Comparison of ENCODE assay signal across 10 cellular contexts in the genomic region with DNA sequence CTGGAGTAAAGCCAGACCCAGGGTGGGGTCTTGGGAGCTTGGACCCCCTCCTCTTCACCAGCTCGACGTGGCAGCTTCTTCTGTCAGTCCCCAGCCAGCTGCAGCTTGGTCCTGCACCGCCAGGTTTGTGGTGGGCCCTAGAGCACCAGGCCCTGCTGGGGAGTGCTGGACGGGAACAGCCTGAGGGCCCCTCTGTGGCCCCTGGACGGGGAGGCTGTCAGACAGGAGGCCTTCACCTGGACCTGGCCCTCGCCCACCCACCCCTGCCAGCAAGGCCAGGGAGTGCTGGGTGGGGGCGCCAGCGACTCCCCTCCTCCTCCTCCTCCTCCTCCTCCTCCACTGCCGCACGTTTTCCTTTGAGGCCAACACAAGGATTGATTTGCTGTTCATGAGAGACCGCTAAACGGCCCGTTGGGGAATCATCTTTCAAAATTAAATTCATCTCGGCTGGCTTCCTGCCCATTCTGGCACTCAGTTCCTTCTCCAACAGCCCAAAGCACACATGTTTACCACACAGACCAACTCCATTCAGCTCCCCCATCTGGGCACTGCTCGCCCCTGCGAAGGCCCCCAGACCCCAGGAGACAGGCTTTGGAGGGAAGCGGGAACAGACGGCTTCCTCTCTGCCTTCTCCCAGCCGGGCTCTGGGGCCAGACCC. TPM values are rescaled to one million over a fixed set of nuclear protein-coding genes. Genes with fewer than 3 reads are reported as not detected.
DNase-seq lines count a peak whose midpoint lies in the region; ATAC-seq and TF ChIP-seq lines count a peak whose summit lies in the region.
"Had no signal": no experiment of that assay in that cellular context is flagged by ENCODE, and none has a peak within 500 bp of the region (broad histone marks: within the 10 kb centered on the region; RNA-seq: fewer than 3 reads in every experiment).

No MANE protein-coding gene starts in this region.

- no peak overlapping the region for H3K14ac ChIP-seq in trophoblast cell (ENCODE audit: low read length)

- H3K9me3 ChIP-seq in cardiac muscle cell (ENCODE audit: low read depth) (no peaks in the 10 kb centered on the region), SK-N-MC (ENCODE audit: low read depth, low read length) (no peaks in the 10 kb centered on the region), iPS-18a (ENCODE audit: control insufficient read depth, low read depth, low read length) (no peaks in the 10 kb centered on the region), upper lobe of left lung (no peaks in the 10 kb centered on the region), trophoblast cell (ENCODE audit: insufficient read depth, low read depth, low read length) (no peaks in the 10 kb centered on the region)

- no peak for TF ChIP-seq EP300 in upper lobe of left lung (IDR thresholded peaks at IDR 0.05)

- H2AFZ ChIP-seq in trophoblast cell (ENCODE audit: insufficient read depth, low read length, poor library complexity): no peak overlapping the region

- peak overlapping the region; percentile 53 for H3K9ac ChIP-seq in SK-N-MC (ENCODE audit: insufficient read length)
- peak overlapping the region; percentile 63 for H3K9ac ChIP-seq in iPS-18a (ENCODE audit: low read length)
- H3K9ac ChIP-seq in trophoblast cell (ENCODE audit: low read length): no peak overlapping the region

- 11 to 29% methylated on average over 9 to 14 of the region's 19 CpGs for WGBS in upper lobe of left lung, 2 donors
- WGBS in trophoblast cell (ENCODE audit: extremely low coverage, insufficient coverage, insufficient read length): no CpG with 5 or more reads among the region's 19 CpGs

- no peak overlapping the region for H4K8ac ChIP-seq in trophoblast cell (ENCODE audit: low read depth, low read length)

- H3K36me3 ChIP-seq in cardiac muscle cell (no peaks in the 10 kb centered on the region), SK-N-MC (ENCODE audit: insufficient read depth, low read length) (no peaks in the 10 kb centered on the region), iPS-18a (ENCODE audit: control insufficient read depth, low read depth, low read length) (no peaks in the 10 kb centered on the region), upper lobe of left lung (no peaks in the 10 kb centered on the region), trophoblast cell (ENCODE audit: control insufficient read depth in 1 of 2, insufficient read depth in 2 of 2, low read length in 2 of 2) (no peaks in the 10 kb centered on the region)

- H3K79me2 ChIP-seq in trophoblast cell (ENCODE audit: control insufficient read depth, insufficient read depth, low read length, poor library complexity): no peaks in the 10 kb centered on the region

- no peaks in the 10 kb centered on the region for H3K27me3 ChIP-seq in cardiac muscle cell
- H3K27me3 ChIP-seq in iPS-18a (ENCODE audit: control insufficient read depth, insufficient read depth, low read length): peaks cover 25% of the 10 kb centered on the region
- peaks cover 0 to 8% (median 1%) of the 10 kb centered on the region in 4 donors for H3K27me3 ChIP-seq in upper lobe of left lung
- peaks cover 11% of the 10 kb centered on the region for H3K27me3 ChIP-seq in trophoblast cell (ENCODE audit: insufficient read depth, low read length)

- H3K27ac ChIP-seq in cardiac muscle cell (no peak overlapping the region), SK-N-MC (peak overlapping the region; percentile 31; the same call in 1 of the 2 replicates), iPS-18a (ENCODE audit: low read length) (no peak overlapping the region), upper lobe of left lung (peak overlapping the region in 1 of 4 donors; percentile 56), trophoblast cell (ENCODE audit: low read depth, low read length) (no peak overlapping the region)

- no peak for TF ChIP-seq CTCF in cardiac muscle cell (IDR thresholded peaks at IDR 0.05; ENCODE audit: low read depth, low read length)
- TF ChIP-seq CTCF in upper lobe of left lung (IDR thresholded peaks at IDR 0.05): no peak

- H3K4me3 ChIP-seq in cardiac muscle cell (peak overlapping the region; percentile 50), SK-N-MC (peak overlapping the region; percentile 91), iPS-18a (ENCODE audit: low read length) (peak overlapping the region; percentile 62), upper lobe of left lung (peak overlapping the region in 3 of 4 donors; percentile 58 to 65 (median 60)), trophoblast cell (ENCODE audit: low read depth, low read length) (no peak overlapping the region)

- no peak overlapping the region for H2AK5ac ChIP-seq in trophoblast cell (ENCODE audit: low read length)

- DNase-seq in cardiac muscle cell (ENCODE audit: low read depth in 1 of 2, low spot score in 1 of 2) (peak in 1 of 2 donors; percentile 41), Right ventricle myocardium superior (no peak), SK-N-MC (ENCODE audit: low read depth, low spot score) (peak; percentile 22), upper lobe of left lung (peak in 1 of 2 donors; percentile 53), trophoblast cell (no peak), T-helper 1 cell (no peak)
- DNase-seq: DMS153, MM.1S had no signal

- H4K91ac ChIP-seq in trophoblast cell (ENCODE audit: low read depth, low read length): no peak overlapping the region

- no peak overlapping the region for H3K4ac ChIP-seq in trophoblast cell (ENCODE audit: low read depth, low read length)

- no peak overlapping the region for H3K23ac ChIP-seq in trophoblast cell (ENCODE audit: low read length)

- intact Hi-C loops in Right ventricle myocardium superior (cut with DNase I): no loop called here

- no peaks in the 10 kb centered on the region for H3K79me1 ChIP-seq in trophoblast cell (ENCODE audit: low read length)

- H3K4me2 ChIP-seq in trophoblast cell (ENCODE audit: low read length): no peak overlapping the region

- H2BK5ac ChIP-seq in trophoblast cell (ENCODE audit: low read depth, low read length, poor library complexity): no peak overlapping the region

- no peak overlapping the region for H3K18ac ChIP-seq in trophoblast cell (ENCODE audit: low read length)

- no peak for TF ChIP-seq POLR2A in upper lobe of left lung (IDR thresholded peaks at IDR 0.05)

- no peak overlapping the region for H2BK12ac ChIP-seq in trophoblast cell (ENCODE audit: low read length)

- no peak overlapping the region for H2BK120ac ChIP-seq in trophoblast cell (ENCODE audit: insufficient read depth, low read length, poor library complexity)

- peaks cover 20% of the 10 kb centered on the region for H3K4me1 ChIP-seq in cardiac muscle cell (ENCODE audit: low read depth)
- peaks cover 17% of the 10 kb centered on the region for H3K4me1 ChIP-seq in iPS-18a (ENCODE audit: control insufficient read depth, low read depth, low read length)
- H3K4me1 ChIP-seq in upper lobe of left lung: peaks cover 26 to 60% (median 53%) of the 10 kb centered on the region in 4 donors
- H3K4me1 ChIP-seq in trophoblast cell (ENCODE audit: control insufficient read depth in 1 of 2, insufficient read depth in 2 of 2, low read length in 2 of 2): peaks cover 19% of the 10 kb centered on the region in 2 experiments

- no peak overlapping the region for H4K12ac ChIP-seq in trophoblast cell (ENCODE audit: low read depth, low read length)

- ATAC-seq in Right ventricle myocardium superior (ENCODE audit: poor library complexity) (no peak), upper lobe of left lung (ENCODE audit: low FRiP score in 2 of 2) (no peak), GM18868 (IDR thresholded peaks at IDR 0.05; ENCODE audit: unreplicated experiment) (no peak)

RNA-seq across cellular contexts. Expression of a gene that starts 1.0 kb away (rescaled TPM):
- total RNA-seq in cardiac muscle cell (12.6 and 31.7 TPM in 2 replicates), Right ventricle myocardium superior (7.3 TPM), upper lobe of left lung (100 to 1,000 TPM in 1 of 6 donors, 10 to 100 TPM in 5; 23.8 to 128 (median 83.5) TPM)
- 11.1 and 24.5 TPM in 2 replicates for polyA plus RNA-seq in cardiac muscle cell
- 11.3 and 12.1 TPM in 2 replicates for polyA plus RNA-seq in trophoblast cell (2013)

RNA-seq across cellular contexts. Expression of a gene that starts 14.5 kb away (rescaled TPM):
- total RNA-seq in cardiac muscle cell (9.3 and 16.0 TPM in 2 replicates), Right ventricle myocardium superior (47.0 TPM), upper lobe of left lung (10 to 100 TPM; 16.6 to 48.3 (median 40.2) TPM)
- polyA plus RNA-seq in cardiac muscle cell: 18.8 and 32.3 TPM in 2 replicates
- 23.7 and 23.8 TPM in 2 replicates for polyA plus RNA-seq in trophoblast cell (2013)

RNA-seq across cellular contexts. Expression of a gene that starts 39.6 kb away (rescaled TPM):
- total RNA-seq in cardiac muscle cell (21.6 and 24.2 TPM in 2 replicates), Right ventricle myocardium superior (10.0 TPM), upper lobe of left lung (10 to 100 TPM; 14.0 to 33.5 (median 19.9) TPM)
- 25.9 and 27.1 TPM in 2 replicates for polyA plus RNA-seq in cardiac muscle cell
- 30.9 and 31.0 TPM in 2 replicates for polyA plus RNA-seq in trophoblast cell (2013)

RNA-seq across cellular contexts. Expression of a gene that starts 42.0 kb away (rescaled TPM):
- total RNA-seq in cardiac muscle cell: not detected in 2 replicates
- polyA plus RNA-seq in cardiac muscle cell: 0.87 and 1.0 TPM in 2 replicates
- not detected for total RNA-seq in Right ventricle myocardium superior
- 1 to 10 TPM in 5 of 6 donors, under 1 TPM in 1; 0.77 to 9.8 (median 4.1) TPM for total RNA-seq in upper lobe of left lung
- polyA plus RNA-seq in trophoblast cell (2013): 3.5 and 3.9 TPM in 2 replicates
